8 cellular contexts compared by ENCODE assay signal in the genomic region with DNA sequence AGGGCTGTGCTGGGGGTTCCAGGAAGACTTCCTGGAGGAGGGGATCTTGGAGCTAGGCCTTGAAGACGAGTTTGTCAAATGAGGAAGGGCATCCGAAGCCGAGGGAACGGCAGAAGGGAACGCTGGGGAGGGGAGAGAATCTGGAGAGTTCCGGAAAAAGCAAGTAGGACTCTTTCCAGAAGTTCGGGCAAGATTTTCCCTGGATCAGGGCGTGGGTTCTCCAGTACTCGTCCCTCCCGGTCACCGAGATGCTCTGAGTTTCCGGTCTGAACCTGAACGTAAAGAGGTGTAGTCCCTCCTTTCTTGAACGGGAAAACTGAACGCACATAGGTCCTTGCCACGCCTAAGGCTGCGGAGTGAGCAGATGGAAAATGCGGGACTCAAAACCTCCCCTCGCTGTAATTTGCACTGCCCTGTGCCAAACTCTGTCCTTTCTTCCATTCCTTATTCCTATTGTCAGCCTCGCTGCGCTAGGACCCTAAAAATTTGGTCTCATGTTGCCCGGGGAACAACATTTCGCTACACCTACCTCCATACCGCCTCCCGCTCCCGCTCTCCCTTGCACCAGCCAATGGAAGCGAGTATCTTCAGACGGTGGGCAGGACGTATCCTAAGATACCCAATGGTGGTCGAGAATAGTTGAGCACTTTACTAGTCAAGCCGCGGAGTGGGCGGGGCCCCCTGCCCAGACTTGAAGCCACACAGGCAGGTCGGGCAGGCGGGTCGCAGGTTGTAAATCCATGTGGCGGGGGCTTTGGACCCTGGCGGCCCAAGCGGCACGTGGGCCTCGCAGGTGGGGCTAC. TPM values are rescaled to one million over a fixed set of nuclear protein-coding genes. Genes with fewer than 3 reads are reported as not detected.
A peak's percentile ranks its signal among the peaks of the same experiment; 100 is the strongest.
DNase-seq lines count a peak whose midpoint lies in the region; ATAC-seq, FAIRE-seq and TF ChIP-seq lines count a peak whose summit lies in the region.

A gene with protein sequence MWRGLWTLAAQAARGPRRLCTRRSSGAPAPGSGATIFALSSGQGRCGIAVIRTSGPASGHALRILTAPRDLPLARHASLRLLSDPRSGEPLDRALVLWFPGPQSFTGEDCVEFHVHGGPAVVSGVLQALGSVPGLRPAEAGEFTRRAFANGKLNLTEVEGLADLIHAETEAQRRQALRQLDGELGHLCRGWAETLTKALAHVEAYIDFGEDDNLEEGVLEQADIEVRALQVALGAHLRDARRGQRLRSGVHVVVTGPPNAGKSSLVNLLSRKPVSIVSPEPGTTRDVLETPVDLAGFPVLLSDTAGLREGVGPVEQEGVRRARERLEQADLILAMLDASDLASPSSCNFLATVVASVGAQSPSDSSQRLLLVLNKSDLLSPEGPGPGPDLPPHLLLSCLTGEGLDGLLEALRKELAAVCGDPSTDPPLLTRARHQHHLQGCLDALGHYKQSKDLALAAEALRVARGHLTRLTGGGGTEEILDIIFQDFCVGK (plus strand): TSS at position 682 of the 803 bp plus-strand sequence. CDS start 59 bp downstream, at position 741.

- peaks cover 5% of the 10 kb centered on the region; the same call in 1 of the 2 replicates for H3K4me1 ChIP-seq in HUES64 (ENCODE audit: insufficient read depth, low read length)
- peaks cover 28% of the 10 kb centered on the region for H3K4me1 ChIP-seq in OCI-LY1 (ENCODE audit: insufficient read depth, low read length, severe bottlenecking)

- H3K27me3 Mint-ChIP-seq in Calu3 (ENCODE audit: unreplicated experiment) = no peaks in the 10 kb centered on the region
- H3K27me3 Mint-ChIP-seq in mesothelial cell of epicardium (ENCODE audit: low read depth) = no peaks in the 10 kb centered on the region

- H3K27ac ChIP-seq in HUES64 (ENCODE audit: low read depth, low read length) = peak within 1 kb of the TSS; percentile 88
- peak within 1 kb of the TSS; percentile 85 for H3K27ac ChIP-seq in OCI-LY1 (ENCODE audit: low read depth, low read length, poor library complexity, severe bottlenecking)

- no peaks in the 10 kb centered on the region for H4K20me1 ChIP-seq in OCI-LY1 (ENCODE audit: insufficient read depth, low read length)

- H3K27me3 ChIP-seq in HUES64 (ENCODE audit: insufficient read depth, low read length) (no peaks in the 10 kb centered on the region), OCI-LY1 (ENCODE audit: insufficient read depth, low read length) (no peaks in the 10 kb centered on the region; the same call in 1 of the 2 replicates)

- H3K9ac ChIP-seq in HUES64 (ENCODE audit: low read depth, low read length) (peak within 1 kb of the TSS; percentile 87), OCI-LY1 (ENCODE audit: low read length) (peak within 1 kb of the TSS; percentile 84)

- H3K36me3 Mint-ChIP-seq in Calu3 (ENCODE audit: insufficient read depth, unreplicated experiment) (peaks cover 43% of the 10 kb centered on the region), mesothelial cell of epicardium (peaks cover 4% of the 10 kb centered on the region)

- TF ChIP-seq CTCF in Calu3 (IDR thresholded peaks at IDR 0.05; ENCODE audit: unreplicated experiment) (no peak), OCI-LY1 (IDR thresholded peaks at IDR 0.05; ENCODE audit: low read length) (no peak), mesothelial cell of epicardium (IDR thresholded peaks at IDR 0.05; ENCODE audit: unreplicated experiment) (no peak)

- CTCF ChIA-PET in Calu3 (lab: Charles Lee) = interaction anchor here (0.7 kb wide), 1 partner anchor 32 kb away, joined by 5 read pairs; no protein-coding TSS in a partner anchor

- FAIRE-seq in endometrium (lab: Jason Lieb, UNC) = peak; percentile 96

- H3K9me3 Mint-ChIP-seq in Calu3 (ENCODE audit: low read depth, unreplicated experiment) (no peaks in the 10 kb centered on the region), mesothelial cell of epicardium (no peaks in the 10 kb centered on the region)

- H3K4me3 Mint-ChIP-seq in Calu3 (ENCODE audit: low read depth, unreplicated experiment) (peak within 1 kb of the TSS; percentile 79), mesothelial cell of epicardium (peak within 1 kb of the TSS; percentile 98)

- no peaks in the 10 kb centered on the region for H3F3A ChIP-seq in OCI-LY1 (ENCODE audit: insufficient read depth, low read length)

- ATAC-seq in GM21447 (IDR thresholded peaks at IDR 0.05; ENCODE audit: unreplicated experiment) = peak; percentile 67

- H3K4me1 Mint-ChIP-seq in Calu3 (ENCODE audit: low read depth, unreplicated experiment) = no peaks in the 10 kb centered on the region
- H3K4me1 Mint-ChIP-seq in mesothelial cell of epicardium = peaks cover 19% of the 10 kb centered on the region

- H3K9me3 ChIP-seq in HUES64 (ENCODE audit: insufficient read depth, low read depth, low read length) = no peaks in the 10 kb centered on the region
- no peaks in the 10 kb centered on the region for H3K9me3 ChIP-seq in OCI-LY1 (ENCODE audit: low read length)

- intact Hi-C loops in Calu3 (cut with micrococcal nuclease; ENCODE audit: unreplicated experiment) = no loop called here

- H3K9me2 ChIP-seq in OCI-LY1 (ENCODE audit: low read depth, low read length) = no peaks in the 10 kb centered on the region

- peak; percentile 93 for DNase-seq in Calu3
- DNase-seq in activated CD8-positive, alpha-beta memory T cell treated with anti-CD3 and anti-CD28 coated beads, Interleukin-2, amount 50 U/mL, for 4 hours = peak; percentile 96
- peak; percentile 85 to 90 for DNase-seq in mesothelial cell of epicardium (ENCODE audit: low spot score in 2 of 2, unreplicated experiment in 2 of 2)
- DNase-seq in stimulated activated CD8-positive, alpha-beta memory T cell treated with anti-CD3 and anti-CD28 coated beads, Interleukin-15, amount 100 ng/mL, for 48 hours (ENCODE audit: low read depth in 2 of 2) = peak; percentile 92 to 93

- H3K79me2 ChIP-seq in OCI-LY1 (ENCODE audit: insufficient read depth, low read length) = no peaks in the 10 kb centered on the region

- H3K36me3 ChIP-seq in HUES64 (ENCODE audit: insufficient read depth, low read length) (peaks cover 16% of the 10 kb centered on the region), OCI-LY1 (ENCODE audit: insufficient read depth, low read length) (peaks cover 29% of the 10 kb centered on the region)

- H2AFZ ChIP-seq in OCI-LY1 (ENCODE audit: low read length) = peak within 1 kb of the TSS; percentile 62

- peak within 1 kb of the TSS; percentile 82 for H3K4me2 ChIP-seq in OCI-LY1 (ENCODE audit: low read length)

- TSS peak; percentile 85 for BruUV-seq in Calu3 (replicated peaks; lab: Mats Ljungman, UMichigan)

- H3K27ac Mint-ChIP-seq in Calu3 (ENCODE audit: unreplicated experiment) (peak within 1 kb of the TSS; percentile 82), mesothelial cell of epicardium (peak within 1 kb of the TSS; percentile 100)

- H3K4me3 ChIP-seq in HUES64 (ENCODE audit: low read length) (peak within 1 kb of the TSS; percentile 89), OCI-LY1 (ENCODE audit: low read depth, low read length, poor library complexity, severe bottlenecking) (peak within 1 kb of the TSS; percentile 90)

- WGBS in HUES64 = under 1% methylated on average over 41 of the region's 41 CpGs

RNA-seq across cellular contexts. Expression of the gene that starts here (rescaled TPM):
- 30.6 and 40.9 TPM in 2 replicates for total RNA-seq in Calu3 (2022)
- 27.5 TPM for polyA plus RNA-seq in HUES64 (2013, experiment 1 of 2)
- polyA plus RNA-seq in HUES64 (2013, experiment 2 of 2) = 24.0 TPM
- total RNA-seq in mesothelial cell of epicardium = 42.5 to 47.0 TPM (median 45.0 TPM) in 3 replicates

Comparison
In these comparisons a context has a peak if more than half of its experiments do, and no peak if none do; other contexts are left out.
1. Peak in every context shown above with its lines: DNase-seq, ATAC-seq, H3K4me3 ChIP-seq and H3K27ac ChIP-seq.